ENCODE assay signal across 22 cellular contexts in the genomic region with DNA sequence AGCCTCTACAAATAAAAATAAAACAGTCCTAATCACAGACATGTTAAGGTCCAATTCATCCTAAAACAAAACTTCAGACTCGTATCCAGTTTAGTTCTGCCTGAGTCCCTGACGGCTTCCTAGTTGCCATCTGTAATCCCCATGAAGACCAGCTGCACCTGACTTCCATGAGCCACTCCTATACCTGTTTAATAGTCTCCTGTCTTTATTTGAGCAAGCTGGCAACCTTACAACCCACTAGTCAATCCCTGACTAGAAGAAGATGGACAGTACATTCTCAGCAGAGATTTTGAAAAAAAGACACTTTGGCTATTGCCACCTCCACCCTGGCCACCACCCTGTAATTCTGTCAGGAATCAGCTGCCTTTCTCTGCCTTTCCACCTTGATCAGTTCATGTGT.
"Had no signal": no experiment of that assay in that cellular context is flagged by ENCODE, and none has a peak within 500 bp of the region (broad histone marks: within the 10 kb centered on the region; RNA-seq: fewer than 3 reads in every experiment).

No MANE protein-coding gene starts in this region.

- FAIRE-seq: colon, endothelial cell of umbilical vein, frontal cortex, kidney had no signal

- ATAC-seq: foreskin keratinocyte, gastroesophageal sphincter, heart left ventricle, left lung, left ventricle myocardium superior, lower lobe of right lung had no signal

- H3K27me3 ChIP-seq: hepatocyte had no signal

- H3K4me2 ChIP-seq: hepatocyte had no signal

- DNase-seq: dermis blood vessel endothelial cell; dorsolateral prefrontal cortex; effector CD4-positive, alpha-beta T cell; effector memory CD4-positive, alpha-beta T cell; foreskin keratinocyte; heart left ventricle; hypothalamus; immature natural killer cell; islet precursor cell; kidney; kidney glomerular epithelial cell; left lung; left ventricle myocardium superior; lower lobe of right lung; mesenchymal stem cell had no signal

- H3K27ac ChIP-seq: coronary artery, dorsolateral prefrontal cortex, esophagus muscularis mucosa, foreskin keratinocyte, gastroesophageal sphincter, heart left ventricle, hepatocyte, left lung, lower lobe of right lung had no signal

- H3K9me3 ChIP-seq: esophagus muscularis mucosa, gastroesophageal sphincter, heart left ventricle, left lung, lower lobe of right lung had no signal

- H3K4me3 ChIP-seq: coronary artery, dorsolateral prefrontal cortex, esophagus muscularis mucosa, gastroesophageal sphincter, heart left ventricle, hepatocyte, left lung, lower lobe of right lung had no signal

- H2AFZ ChIP-seq: hepatocyte had no signal

- H3K79me2 ChIP-seq: hepatocyte had no signal

- H3K4me1 ChIP-seq: foreskin keratinocyte, gastroesophageal sphincter, heart left ventricle, left lung, lower lobe of right lung had no signal

- H3K36me3 ChIP-seq: esophagus muscularis mucosa, gastroesophageal sphincter, heart left ventricle, left lung, lower lobe of right lung had no signal
